In genomic region chr12:49264873-49265792, GRCh38 we compare ENCODE assay signal across 8 cellular contexts. TPM values are rescaled to one million over a fixed set of nuclear protein-coding genes. Genes with fewer than 3 reads are reported as not detected.
DNase-seq lines count a peak whose midpoint lies in the region; FAIRE-seq and TF ChIP-seq lines count a peak whose summit lies in the region.

Gene TUBA1C (plus strand): TSS chr12:49265082. CDS start chr12:49265182, 100 bp downstream.

- no peak within 1 kb of the TSS for H2BK120ac ChIP-seq in H9 (ENCODE audit: low read depth, low read length, poor library complexity, severe bottlenecking)

- H3K36me3 ChIP-seq in MG63 = peaks cover 50% of the 10 kb centered on the region
- H3K36me3 ChIP-seq in neutrophil = peaks cover 12% of the 10 kb centered on the region

- H2BK12ac ChIP-seq in H9 (ENCODE audit: insufficient read length, low read depth, low read length) = no peak within 1 kb of the TSS

- peak within 1 kb of the TSS; percentile 52 for H3K18ac ChIP-seq in H9 (ENCODE audit: insufficient read length, low read depth, low read length)

- H3K4me2 ChIP-seq in H9 (ENCODE audit: insufficient read depth, insufficient read length, low read length) = peak within 1 kb of the TSS; percentile 72

- H3K79me1 ChIP-seq in H9 (ENCODE audit: insufficient read depth, low read depth, low read length, poor library complexity, severe bottlenecking) = peaks cover 7% of the 10 kb centered on the region

- H3K27ac ChIP-seq in H9 (ENCODE audit: insufficient read length, low read depth, low read length) = no peak within 1 kb of the TSS
- H3K27ac ChIP-seq in neutrophil = peak within 1 kb of the TSS; percentile 83

- H3K4ac ChIP-seq in H9 (ENCODE audit: low read depth, low read length) = no peak within 1 kb of the TSS

- H3K27me3 ChIP-seq in H9 (ENCODE audit: insufficient read depth, low read length) (no peaks in the 10 kb centered on the region), MG63 (no peaks in the 10 kb centered on the region), neutrophil (no peaks in the 10 kb centered on the region)

- H3K23ac ChIP-seq in H9 (ENCODE audit: insufficient read length, low read depth, low read length) = no peak within 1 kb of the TSS

- peak within 1 kb of the TSS; percentile 95 for H3K4me3 Mint-ChIP-seq in H9

- H3K23me2 ChIP-seq in H9 (ENCODE audit: insufficient read length, low read depth, low read length, poor library complexity, severe bottlenecking) = peaks cover 8% of the 10 kb centered on the region

- H3K14ac ChIP-seq in H9 (ENCODE audit: insufficient read depth, low read length) = peak within 1 kb of the TSS; percentile 90

- H3K36me3 Mint-ChIP-seq in H9 (ENCODE audit: insufficient read depth in 1 of 3, low read depth in 3 of 3) = peaks cover 31 to 47% (median 41%) of the 10 kb centered on the region in 3 experiments; a peak in 6 of 7 replicates

- no peaks in the 10 kb centered on the region; the same call in 1 of the 2 replicates for H3K27me3 Mint-ChIP-seq in H9 (ENCODE audit: low read depth)

- H4K91ac ChIP-seq in H9 (ENCODE audit: insufficient read length, low read depth, low read length) = no peak within 1 kb of the TSS

- no peak within 1 kb of the TSS for H4K8ac ChIP-seq in H9 (replicated peaks; ENCODE audit: insufficient read length, low read depth, low read length)

- TF ChIP-seq CTCF in H9 (conservative IDR thresholded peaks at IDR 0.05) (no peak), neutrophil (IDR thresholded peaks at IDR 0.05) (no peak), subcutaneous adipose tissue (IDR thresholded peaks at IDR 0.05; ENCODE audit: low read depth) (no peak)

- peaks cover 28 to 41% of the 10 kb centered on the region in 2 experiments for H3K4me1 Mint-ChIP-seq in H9

- no peak for FAIRE-seq in frontal cortex (lab: Jason Lieb, UNC)

- no peak within 1 kb of the TSS for H2AK5ac ChIP-seq in H9 (ENCODE audit: insufficient read length, low read length)

- H3K56ac ChIP-seq in H9 (ENCODE audit: insufficient read length, low read depth, low read length) = no peak within 1 kb of the TSS

- no peaks in the 10 kb centered on the region for H3K9me3 Mint-ChIP-seq in H9

- no peak within 1 kb of the TSS for H4K5ac ChIP-seq in H9 (ENCODE audit: insufficient read length, low read depth, low read length)

- peak within 1 kb of the TSS; percentile 99 for H3K4me3 ChIP-seq in MG63
- peak within 1 kb of the TSS; percentile 78 to 79 for H3K4me3 ChIP-seq in neutrophil (ENCODE audit: low read depth in 1 of 2, low read length in 1 of 2)

- H3K9ac ChIP-seq in H9 (ENCODE audit: extremely low read depth, insufficient read length, low read length) = peak within 1 kb of the TSS; percentile 74

- H2BK5ac ChIP-seq in H9 (ENCODE audit: insufficient read length, low read length) = no peak within 1 kb of the TSS

- H3K27ac Mint-ChIP-seq in H9 = peak within 1 kb of the TSS; percentile 88 to 98 (median 94); a peak in 6 of 7 replicates

- H3T11ph ChIP-seq in H9 (ENCODE audit: low read length) = no peak within 1 kb of the TSS

- peaks cover 26% of the 10 kb centered on the region; the same call in 1 of the 2 replicates for H3K79me2 ChIP-seq in H9 (ENCODE audit: insufficient read depth, low read length)

- no peak within 1 kb of the TSS for H2BK15ac ChIP-seq in H9 (ENCODE audit: low read depth, low read length)

- no CpG with 5 or more reads among the region's 61 CpGs for WGBS in H9 (ENCODE audit: extremely low coverage, insufficient read length, low lambda C conversion rate)

- peaks cover 3% of the 10 kb centered on the region; the same call in 1 of the 2 replicates for H3K4me1 ChIP-seq in H9 (ENCODE audit: insufficient read depth, low read length)
- H3K4me1 ChIP-seq in neutrophil (ENCODE audit: control insufficient read depth in 1 of 2, insufficient read depth in 1 of 2, low read depth in 1 of 2, low read length in 1 of 2) = peaks cover 34 to 36% of the 10 kb centered on the region in 2 experiments

- H4K20me1 ChIP-seq in H9 (ENCODE audit: control insufficient read depth, insufficient read depth, insufficient read length) = no peaks in the 10 kb centered on the region

- H2BK20ac ChIP-seq in H9 (ENCODE audit: low read depth, low read length, poor library complexity, severe bottlenecking) = no peak within 1 kb of the TSS

- H2AFZ ChIP-seq in H9 (ENCODE audit: low read length) = no peak within 1 kb of the TSS

- DNase-seq in ELR (ENCODE audit: low read depth) (peak; percentile 96), H9 (peak; percentile 97), MG63 (peak; percentile 96), SIG-M5 treated with dmso at 0.1 percent for 504 hours (lab: John Stamatoyannopoulos, UW; ENCODE audit: unreplicated experiment) (peak; percentile 96), frontal cortex (ENCODE audit: low spot score in 2 of 2) (peak; percentile 83 to 85)
- DNase-seq in activated naive CD4-positive, alpha-beta T cell (lab: John Stamatoyannopoulos, UW) = peak; percentile 63 to 77 (median 66)

- H3K9me3 ChIP-seq in H9 (ENCODE audit: control insufficient read depth, low read depth, low read length) (no peaks in the 10 kb centered on the region), MG63 (no peaks in the 10 kb centered on the region), neutrophil (no peaks in the 10 kb centered on the region)

RNA-seq across cellular contexts. Expression of gene TUBA1C, which starts in this region (rescaled TPM):
- total RNA-seq in H9 (2021) (660 and 684 TPM in 2 replicates), frontal cortex (55.0 TPM), subcutaneous adipose tissue (100 to 1,000 TPM in 2 of 4 donors, 10 to 100 TPM in 2; 65.9 to 177 (median 107) TPM)
- 289 and 585 TPM in 2 replicates for total RNA-seq in MG63 (2014; rRNA removed; shearing (Covaris generic); ENCODE audit: low replicate concordance)
